ENCODE assay signal across 16 cellular contexts in the genomic region with DNA sequence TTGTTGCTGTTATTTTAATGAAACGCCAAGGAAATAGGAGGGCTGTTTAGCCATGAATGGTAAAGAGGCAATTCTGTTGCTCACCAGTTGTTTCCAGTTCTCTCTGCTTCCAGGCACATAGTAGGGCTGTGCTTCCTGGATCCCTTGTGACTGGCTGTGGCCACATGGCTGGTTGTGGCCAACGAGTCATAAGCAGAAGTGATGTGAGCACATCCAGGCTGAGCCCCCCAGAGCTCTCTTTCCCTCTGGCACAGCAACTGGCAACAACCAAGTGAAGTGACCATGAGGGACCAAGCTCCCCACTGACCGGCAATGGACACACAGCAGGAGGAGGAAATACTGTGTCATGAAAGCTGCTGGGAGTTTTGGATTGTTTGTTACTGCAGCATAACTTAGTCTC. TPM values are rescaled to one million over a fixed set of nuclear protein-coding genes. Genes with fewer than 3 reads are reported as not detected.
"Had no signal": no experiment of that assay in that cellular context is flagged by ENCODE, and none has a peak within 500 bp of the region (broad histone marks: within the 10 kb centered on the region; RNA-seq: fewer than 3 reads in every experiment).

No MANE protein-coding gene starts in this region.

- DNase-seq: activated CD4-positive, alpha-beta T cell treated with anti-CD3 and anti-CD28 coated beads, Interleukin-2, amount 10 ng/mL, durations not matched to agents 24 days and 14 days; activated naive CD4-positive, alpha-beta T cell treated with anti-CD3 and anti-CD28 coated beads for 36 hours; immature natural killer cell; mesenchymal stem cell; stimulated activated CD4-positive, alpha-beta T cell treated with anti-CD3 and anti-CD28 coated beads, Interleukin-12 subunit alpha, Interleukin-12 subunit beta, amount 100 ng/mL, for 4 hours; stimulated activated naive CD4-positive, alpha-beta T cell; T-helper 1 cell; upper lobe of left lung had no signal

- H3K27ac Mint-ChIP-seq: activated CD4-positive, alpha-beta T cell treated with anti-CD3 and anti-CD28 coated beads, Interleukin-2, amount 10 ng/mL, durations not matched to agents 24 days and 14 days; activated naive CD4-positive, alpha-beta T cell treated with anti-CD3 and anti-CD28 coated beads for 36 hours; activated T-helper 17 cell treated with anti-CD3 and anti-CD28 coated beads, Interleukin-2, amount 50 U/mL, for 72 hours; immature natural killer cell; natural killer cell treated with Interleukin-12 subunit alpha and Interleukin-12 subunit beta and Interleukin-15 and Interleukin-18, amount 100 ng/mL, for 72 hours; WTC11 had no signal

- H3K4me1 ChIP-seq: prostate gland had no signal

- H3K4me3 ChIP-seq: prostate gland, sigmoid colon, suprapubic skin, upper lobe of left lung had no signal

- H3K9me3 Mint-ChIP-seq: activated CD4-positive, alpha-beta T cell treated with anti-CD3 and anti-CD28 coated beads, Interleukin-2, amount 10 ng/mL, durations not matched to agents 24 days and 14 days; activated naive CD4-positive, alpha-beta T cell treated with anti-CD3 and anti-CD28 coated beads for 36 hours; activated T-helper 17 cell treated with anti-CD3 and anti-CD28 coated beads, Interleukin-2, amount 50 U/mL, for 72 hours; central memory CD8-positive, alpha-beta T cell; immature natural killer cell; natural killer cell treated with Interleukin-12 subunit alpha and Interleukin-12 subunit beta and Interleukin-15 and Interleukin-18, amount 100 ng/mL, for 72 hours; WTC11 had no signal

- H3K4me1 Mint-ChIP-seq: activated CD4-positive, alpha-beta T cell treated with anti-CD3 and anti-CD28 coated beads, Interleukin-2, amount 10 ng/mL, durations not matched to agents 24 days and 14 days; activated T-helper 17 cell treated with anti-CD3 and anti-CD28 coated beads, Interleukin-2, amount 50 U/mL, for 72 hours; central memory CD8-positive, alpha-beta T cell; WTC11 had no signal

- H3K36me3 ChIP-seq: prostate gland, sigmoid colon, suprapubic skin, upper lobe of left lung had no signal

- ATAC-seq: activated T-helper 17 cell treated with anti-CD3 and anti-CD28 coated beads, Interleukin-2, amount 50 U/mL, for 72 hours; esophagus mucosa; natural killer cell treated with Interleukin-12 subunit alpha and Interleukin-12 subunit beta and Interleukin-15 and Interleukin-18, amount 100 ng/mL, for 72 hours; WTC11 had no signal

- H3K9me3 ChIP-seq: prostate gland, sigmoid colon, suprapubic skin, upper lobe of left lung had no signal

- H3K4me3 Mint-ChIP-seq: activated CD4-positive, alpha-beta T cell treated with anti-CD3 and anti-CD28 coated beads, Interleukin-2, amount 10 ng/mL, durations not matched to agents 24 days and 14 days; activated naive CD4-positive, alpha-beta T cell treated with anti-CD3 and anti-CD28 coated beads for 36 hours; activated T-helper 17 cell treated with anti-CD3 and anti-CD28 coated beads, Interleukin-2, amount 50 U/mL, for 72 hours; central memory CD8-positive, alpha-beta T cell; immature natural killer cell; natural killer cell treated with Interleukin-12 subunit alpha and Interleukin-12 subunit beta and Interleukin-15 and Interleukin-18, amount 100 ng/mL, for 72 hours; WTC11 had no signal

- H3K27me3 ChIP-seq: sigmoid colon, suprapubic skin, upper lobe of left lung had no signal

- H3K27ac ChIP-seq: prostate gland, sigmoid colon, suprapubic skin had no signal

- H3K36me3 Mint-ChIP-seq: immature natural killer cell; natural killer cell treated with Interleukin-12 subunit alpha and Interleukin-12 subunit beta and Interleukin-15 and Interleukin-18, amount 100 ng/mL, for 72 hours; WTC11 had no signal

RNA-seq across cellular contexts. Expression of a gene that starts 10.3 kb away (rescaled TPM):
- total RNA-seq: activated CD4-positive, alpha-beta T cell treated with anti-CD3 and anti-CD28 coated beads, Interleukin-2, amount 10 ng/mL, durations not matched to agents 24 days and 14 days; activated naive CD4-positive, alpha-beta T cell treated with anti-CD3 and anti-CD28 coated beads for 36 hours; activated T-helper 17 cell treated with anti-CD3 and anti-CD28 coated beads, Interleukin-2, amount 50 U/mL, for 72 hours; natural killer cell treated with Interleukin-12 subunit alpha and Interleukin-12 subunit beta and Interleukin-15 and Interleukin-18, amount 100 ng/mL, for 72 hours had no signal
